ENCODE assay signal across 23 cellular contexts in the genomic region with DNA sequence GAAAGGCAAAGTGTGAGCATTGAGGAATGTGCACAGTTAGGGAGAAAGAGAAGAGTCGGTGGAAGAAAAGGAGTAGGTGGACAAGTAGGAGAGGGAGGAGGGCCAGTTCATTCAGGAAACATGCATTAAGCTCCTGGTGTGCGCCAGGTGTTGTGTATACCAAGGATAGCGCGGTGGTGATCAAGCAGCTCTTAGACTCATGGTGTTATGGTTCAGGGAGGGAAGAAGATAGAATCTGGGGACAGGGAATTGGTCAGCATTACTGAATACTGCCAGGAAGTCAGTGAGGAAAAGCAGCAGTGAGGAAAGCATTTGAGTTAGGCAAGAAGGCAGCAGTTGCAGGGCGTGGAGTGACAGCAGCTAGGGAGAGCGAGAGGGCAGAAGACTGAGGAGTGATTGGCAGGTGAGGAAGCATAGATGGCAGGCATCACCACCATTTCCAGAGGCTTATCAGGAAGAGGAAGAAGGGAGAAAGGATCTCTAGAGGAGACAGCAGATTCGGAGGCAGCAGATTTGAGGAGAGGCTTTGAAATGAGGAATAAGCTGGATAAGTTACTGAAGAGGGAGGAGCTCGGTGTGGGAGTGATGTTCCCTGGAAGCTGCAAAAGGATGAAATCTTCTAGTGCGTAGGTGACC.
"Had no signal": no experiment of that assay in that cellular context is flagged by ENCODE, and none has a peak within 500 bp of the region (broad histone marks: within the 10 kb centered on the region; RNA-seq: fewer than 3 reads in every experiment).

No MANE protein-coding gene starts in this region.

- H3K4me3 ChIP-seq: psoas muscle, right atrium auricular region, thoracic aorta, uterus had no signal

- H2AFZ ChIP-seq: parathyroid adenoma had no signal

- DNase-seq: activated CD4-positive, alpha-beta T cell treated with anti-CD3 and anti-CD28 coated beads for 48 hours; activated CD4-positive, alpha-beta T cell treated with anti-CD3 and anti-CD28 coated beads, Interleukin-2, amount 50 U/mL, for 48 hours; activated CD8-positive, alpha-beta memory T cell treated with anti-CD3 and anti-CD28 coated beads, Interleukin-2, amount 50 U/mL, for 4 hours; activated effector memory CD4-positive, alpha-beta T cell treated with anti-CD3 and anti-CD28 coated beads, Interleukin-2, amount 50 U/mL, for 16 hours; activated naive CD4-positive, alpha-beta T cell treated with anti-CD3 and anti-CD28 coated beads, Interleukin-2, amount 10 ng/mL, durations not matched to agents 7 days and 5 days; activated naive CD8-positive, alpha-beta T cell treated with anti-CD3 and anti-CD28 coated beads, Interleukin-2, amount 10 ng/mL, durations not matched to agents 7 days and 5 days; activated T-cell treated with anti-CD3 and anti-CD28 coated beads, Interleukin-2, amount 50 U/mL, for 1 hour; amniotic stem cell; endodermal cell; foreskin melanocyte; mammary epithelial cell; naive thymus-derived CD4-positive, alpha-beta T cell; psoas muscle; stimulated activated naive CD8-positive, alpha-beta T cell treated with anti-CD3 and anti-CD28 coated beads, Interleukin-15, Interleukin-2, amounts not matched to agents 100 U/mL and 50 U/mL, for 24 hours; T-helper 9 cell; uterus had no signal

- H3K79me2 ChIP-seq: parathyroid adenoma had no signal

- H3K9me3 ChIP-seq: psoas muscle, thoracic aorta, uterus had no signal

- H3K9ac ChIP-seq: parathyroid adenoma had no signal

- H3K36me3 ChIP-seq: right atrium auricular region, thoracic aorta, uterus had no signal

- H3K27me3 ChIP-seq: right atrium auricular region, uterus had no signal

- H3K27ac ChIP-seq: parathyroid adenoma, psoas muscle, right atrium auricular region, thoracic aorta, uterus, VCaP had no signal

- FAIRE-seq: astrocyte, islet of Langerhans, TTC549 had no signal

- H3K4me1 ChIP-seq: psoas muscle, right atrium auricular region, uterus had no signal
